28 cellular contexts compared by ENCODE assay signal in the genomic region with DNA sequence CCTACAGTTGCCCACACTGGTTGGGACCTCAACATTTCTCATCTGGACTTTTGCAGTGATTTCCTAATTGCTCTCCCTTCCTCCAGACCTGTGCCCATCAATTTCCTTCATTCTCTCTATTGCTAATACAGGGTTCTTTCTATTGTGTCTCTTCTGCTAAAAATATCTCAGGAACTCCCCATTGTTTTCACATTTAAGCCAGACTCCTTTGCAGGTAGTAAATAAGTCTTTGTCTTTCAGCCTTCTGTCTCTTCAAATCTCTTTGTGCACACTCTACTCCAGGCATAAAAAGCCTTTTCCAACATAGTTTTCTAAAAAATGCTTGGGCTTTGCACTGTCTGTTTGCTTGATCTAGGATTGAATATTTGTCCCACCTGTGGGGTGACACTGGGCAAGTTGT.
"Had no signal": no experiment of that assay in that cellular context is flagged by ENCODE, and none has a peak within 500 bp of the region (broad histone marks: within the 10 kb centered on the region; RNA-seq: fewer than 3 reads in every experiment).

No MANE protein-coding gene starts in this region.

- H3K27me3 Mint-ChIP-seq: natural killer cell treated with Interleukin-12 subunit alpha and Interleukin-12 subunit beta and Interleukin-15 and Interleukin-18, amount 100 ng/mL, for 72 hours had no signal

- H3K4me3 ChIP-seq: lower lobe of right lung, pancreas, prostate gland, right lobe of liver, smooth muscle cell, stomach, testis, thyroid gland, transverse colon, upper lobe of right lung had no signal

- H3K9me3 Mint-ChIP-seq: mesothelial cell of epicardium; neural crest cell; stimulated activated memory B cell treated with anti-CD40 and anti-IgM and Interleukin-4, amounts not matched to agents 10 μg/mL and 1 μg/mL and 100 μg/mL, for 72 hours had no signal

- H3K36me3 Mint-ChIP-seq: mesothelial cell of epicardium; naive B cell; natural killer cell treated with Interleukin-12 subunit alpha and Interleukin-12 subunit beta and Interleukin-15 and Interleukin-18, amount 100 ng/mL, for 72 hours; stimulated activated memory B cell treated with anti-CD40 and anti-IgM and Interleukin-4, amounts not matched to agents 10 μg/mL and 1 μg/mL and 100 μg/mL, for 72 hours had no signal

- H3K4me1 ChIP-seq: lower lobe of right lung, pancreas, prostate gland, right lobe of liver, stomach, testis, thyroid gland, transverse colon, upper lobe of right lung had no signal

- H3K27ac Mint-ChIP-seq: mesothelial cell of epicardium; naive B cell; natural killer cell treated with Interleukin-12 subunit alpha and Interleukin-12 subunit beta and Interleukin-15 and Interleukin-18, amount 100 ng/mL, for 72 hours; stimulated activated memory B cell treated with anti-CD40 and anti-IgM and Interleukin-4, amounts not matched to agents 10 μg/mL and 1 μg/mL and 100 μg/mL, for 72 hours had no signal

- H3K9me3 ChIP-seq: lower lobe of right lung, pancreas, prostate gland, right lobe of liver, stomach, testis, thyroid gland, transverse colon, upper lobe of right lung had no signal

- H3K27ac ChIP-seq: lower lobe of right lung, pancreas, prostate gland, right lobe of liver, stomach, testis, thyroid gland, transverse colon, upper lobe of right lung had no signal

- H3K4me3 Mint-ChIP-seq: mesothelial cell of epicardium; naive B cell; natural killer cell treated with Interleukin-12 subunit alpha and Interleukin-12 subunit beta and Interleukin-15 and Interleukin-18, amount 100 ng/mL, for 72 hours; neural crest cell; stimulated activated memory B cell treated with anti-CD40 and anti-IgM and Interleukin-4, amounts not matched to agents 10 μg/mL and 1 μg/mL and 100 μg/mL, for 72 hours had no signal

- H3K36me3 ChIP-seq: lower lobe of right lung, pancreas, prostate gland, right lobe of liver, stomach, thyroid gland, transverse colon, upper lobe of right lung had no signal

- DNase-seq: hippocampal formation; kidney glomerular epithelial cell; left cardiac atrium; lower lobe of right lung; mammary epithelial cell; mesenchymal stem cell; naive B cell; nucleus accumbens; pancreas; posterior cingulate gyrus; retina; right lobe of liver; stimulated activated CD4-positive, alpha-beta T cell treated with anti-CD3 and anti-CD28 coated beads, Interleukin-1b, Interleukin-23, amount 100 ng/mL, for 48 hours; stimulated activated CD4-positive, alpha-beta T cell treated with anti-CD3 and anti-CD28 coated beads, Interleukin-2, amount 100 ng/mL, for 48 hours; stimulated activated CD4-positive, alpha-beta T cell treated with anti-CD3 and anti-CD28 coated beads, Interleukin-4, amount 100 ng/mL, for 4 hours; stimulated activated CD8-positive, alpha-beta memory T cell treated with anti-CD3 and anti-CD28 coated beads, Interleukin-4, amount 100 ng/mL, for 48 hours; stimulated activated naive CD8-positive, alpha-beta T cell treated with anti-CD3 and anti-CD28 coated beads, Interleukin-15, Interleukin-2, amounts not matched to agents 100 U/mL and 50 U/mL, for 24 hours; stomach; testis; thyroid gland; transverse colon; upper lobe of right lung had no signal

- H3K4me1 Mint-ChIP-seq: naive B cell; stimulated activated memory B cell treated with anti-CD40 and anti-IgM and Interleukin-4, amounts not matched to agents 10 μg/mL and 1 μg/mL and 100 μg/mL, for 72 hours had no signal

- H3K4me2 ChIP-seq: smooth muscle cell had no signal

- H3K27me3 ChIP-seq: pancreas, right lobe of liver, stomach, testis, thyroid gland, transverse colon, upper lobe of right lung had no signal
